Comparison of ENCODE assay signal across 9 cellular contexts in genomic region chr5:1882337-1883119, GRCh38. TPM values are rescaled to one million over a fixed set of nuclear protein-coding genes. Genes with fewer than 3 reads are reported as not detected.
A peak's percentile ranks its signal among the peaks of the same experiment; 100 is the strongest.
DNase-seq lines count a peak whose midpoint lies in the region; ATAC-seq lines count a peak whose summit lies in the region.
"Had no signal": no experiment of that assay in that cellular context is flagged by ENCODE, and none has a peak within 500 bp of the region (broad histone marks: within the 10 kb centered on the region; RNA-seq: fewer than 3 reads in every experiment).

Gene IRX4, minus strand, starts transcription at chr5:1882925. Its CDS starts 278 bp downstream, at chr5:1882647.

- H3K36me3 ChIP-seq in ACC112 (ENCODE audit: insufficient read depth, low read length) (no peaks in the 10 kb centered on the region), HUES6 (ENCODE audit: control insufficient read depth, insufficient read depth, low read length) (no peaks in the 10 kb centered on the region), mesodermal cell (ENCODE audit: control insufficient read depth, insufficient read depth, low read length) (no peaks in the 10 kb centered on the region)

- H3K9me3 ChIP-seq in HUES6 (ENCODE audit: control insufficient read depth, insufficient read depth, low read depth, low read length), result no peaks in the 10 kb centered on the region
- H3K9me3 ChIP-seq in mesodermal cell (ENCODE audit: control insufficient read depth, low read length), result no peaks in the 10 kb centered on the region

- no peak for ATAC-seq in HG02678 (IDR thresholded peaks at IDR 0.05; ENCODE audit: unreplicated experiment)

- H2AFZ ChIP-seq in ACC112 (ENCODE audit: low read length, unreplicated experiment), result peak within 1 kb of the TSS; percentile 34

- H3K4me3 ChIP-seq in ACC112 (ENCODE audit: low read depth, low read length) (peak within 1 kb of the TSS; percentile 75), HUES6 (ENCODE audit: low read depth, low read length) (peak within 1 kb of the TSS; percentile 60), mesodermal cell (ENCODE audit: extremely low read depth, insufficient read depth, low read length, poor library complexity, severe bottlenecking) (peak within 1 kb of the TSS; percentile 18)

- no peaks in the 10 kb centered on the region for H3K79me2 ChIP-seq in ACC112 (ENCODE audit: control insufficient read depth, insufficient read depth, low read length, unreplicated experiment)

- WGBS in mesodermal cell (ENCODE audit: insufficient coverage in 2 of 2), 2 experiments, result 0% methylated on average over 52 of the region's 83 CpGs

- H3K27ac ChIP-seq in ACC112 (ENCODE audit: low read depth, low read length) (peak within 1 kb of the TSS; percentile 72), HUES6 (ENCODE audit: low read depth, low read length) (no peak within 1 kb of the TSS), epithelial cell of prostate (peak within 1 kb of the TSS; percentile 71), mesodermal cell (ENCODE audit: low read depth, low read length, severe bottlenecking) (no peak within 1 kb of the TSS)

- H3K9ac ChIP-seq in HUES6 (ENCODE audit: low read length), result no peak within 1 kb of the TSS

- DNase-seq in epithelial cell of prostate (ENCODE audit: low read depth, low spot score), result peak; percentile 6
- DNase-seq in pons (ENCODE audit: low spot score), result no peak
- no peak for DNase-seq in SKM-1 (lab: John Stamatoyannopoulos, UW; ENCODE audit: unreplicated experiment)
- no peak for DNase-seq in SIG-M5 treated with dmso at 0.1 percent for 504 hours (lab: John Stamatoyannopoulos, UW; ENCODE audit: unreplicated experiment)
- DNase-seq: MM.1S had no signal

- no peaks in the 10 kb centered on the region for H3K4me1 ChIP-seq in ACC112 (ENCODE audit: control insufficient read depth, insufficient read depth, low read length, unreplicated experiment)
- H3K4me1 ChIP-seq in HUES6 (ENCODE audit: control insufficient read depth, insufficient read depth, low read length), result peaks cover 43% of the 10 kb centered on the region
- H3K4me1 ChIP-seq in mesodermal cell (ENCODE audit: control insufficient read depth, insufficient read depth, low read length, poor library complexity, severe bottlenecking), result peaks cover 17% of the 10 kb centered on the region

- H3K27me3 ChIP-seq in ACC112 (ENCODE audit: insufficient read depth, low read length) (peaks cover 96% of the 10 kb centered on the region), HUES6 (ENCODE audit: control insufficient read depth, insufficient read depth, low read length) (peaks cover 99% of the 10 kb centered on the region)

RNA-seq across cellular contexts. Expression of gene IRX4, which starts in this region (rescaled TPM):
- 0.44 TPM for polyA plus RNA-seq in mesodermal cell (2013, experiment 1 of 2)
- polyA plus RNA-seq in mesodermal cell (2013, experiment 2 of 2), result 0.20 TPM

Comparison
In these comparisons a context has a peak if more than half of its experiments do, and no peak if none do; other contexts are left out.
1. H3K27ac ChIP-seq: peak in ACC112 (single experiment) and epithelial cell of prostate (single experiment); none in HUES6 (single experiment) and mesodermal cell (single experiment).
2. H3K4me3 ChIP-seq: peak in every context shown above with its lines; median percentile 75 in ACC112; 60 in HUES6; 18 in mesodermal cell.